In the genomic region with DNA sequence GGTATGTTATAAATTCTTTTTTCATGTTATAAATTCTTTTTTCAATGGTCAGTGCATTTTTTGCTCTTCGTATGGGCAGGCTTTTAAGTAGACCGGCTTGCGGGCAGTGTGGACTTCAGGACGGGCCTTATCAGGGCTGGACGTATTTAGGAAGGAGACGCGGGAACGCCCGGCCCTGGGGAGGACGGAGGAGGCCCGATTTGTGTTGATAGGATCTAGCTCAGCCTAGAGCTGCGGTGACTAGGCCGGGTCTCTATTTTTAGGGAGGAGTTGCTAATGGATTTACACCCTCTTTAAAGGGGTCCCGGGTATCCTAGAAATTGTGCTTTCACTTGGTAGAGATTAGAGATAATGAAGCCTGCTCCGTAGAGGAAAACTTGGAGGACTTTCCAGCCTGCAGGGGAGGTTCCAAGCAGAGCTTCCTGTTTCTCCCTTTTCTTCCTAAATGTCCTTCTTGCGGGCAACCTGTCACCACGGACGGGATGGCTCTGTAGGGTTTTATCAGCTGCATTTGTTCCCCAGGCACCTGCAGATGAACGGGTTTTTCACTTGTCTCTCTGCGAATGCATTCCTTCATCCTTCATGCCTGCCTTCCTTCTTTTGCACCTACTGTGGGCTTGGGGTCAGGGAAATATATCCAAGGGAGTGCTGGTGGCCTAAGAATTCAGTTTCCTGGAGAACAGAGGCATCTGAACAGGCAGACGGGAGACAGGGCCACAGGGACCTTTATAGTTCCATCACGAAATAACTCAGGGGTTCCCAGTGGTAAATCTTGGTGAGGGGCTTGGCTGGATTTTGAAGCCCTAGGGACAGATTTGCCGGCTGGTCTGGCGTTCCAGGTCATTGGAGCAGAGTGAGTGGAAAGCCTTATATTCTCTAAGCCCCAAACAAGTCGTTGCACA, we compare ENCODE assay signal across 8 cellular contexts. TPM values are rescaled to one million over a fixed set of nuclear protein-coding genes. Genes with fewer than 3 reads are reported as not detected.
A peak's percentile ranks its signal among the peaks of the same experiment; 100 is the strongest.
DNase-seq lines count a peak whose midpoint lies in the region; ATAC-seq, FAIRE-seq and TF ChIP-seq lines count a peak whose summit lies in the region.

No MANE protein-coding gene starts in this region.

- no peaks in the 10 kb centered on the region for H3K9me3 ChIP-seq in ovary

- FAIRE-seq in GM12891 (lab: Jason Lieb, UNC): no peak

- in situ Hi-C loops in SK-MEL-5 (cut with HindIII; ENCODE audit: low pct_unique_long_range_greater_than_20kb, low sequenced_read_pairs): loop anchor here (25.0 kb wide), 1 partner anchor 120 kb away; no protein-coding TSS in a partner anchor

- no peak for ATAC-seq in GM21515 (IDR thresholded peaks at IDR 0.05; ENCODE audit: unreplicated experiment)
- ATAC-seq in HG02610 (IDR thresholded peaks at IDR 0.05; ENCODE audit: unreplicated experiment): no peak
- ATAC-seq in GM19455 (IDR thresholded peaks at IDR 0.05; ENCODE audit: unreplicated experiment): no peak

- H3K4me3 ChIP-seq in GM08714 (ENCODE audit: low read length): peak overlapping the region; percentile 93
- H3K4me3 ChIP-seq in ovary: peak overlapping the region; percentile 95

- TF ChIP-seq EP300 in ovary (IDR thresholded peaks at IDR 0.05): no peak

- no peaks in the 10 kb centered on the region for H3K27me3 ChIP-seq in ovary

- peak overlapping the region in 1 of 2 donors; percentile 73 for H3K27ac ChIP-seq in ovary

- H3K4me1 ChIP-seq in ovary (ENCODE audit: insufficient read depth): peaks cover 19% of the 10 kb centered on the region

- intact Hi-C loops in ovary (cut with DNase I): no loop called here

- TF ChIP-seq POLR2A in ovary (IDR thresholded peaks at IDR 0.05) (no peak), GM12891 (IDR thresholded peaks at IDR 0.05; ENCODE audit: low read depth, low read length) (no peak)

- H3K36me3 ChIP-seq in ovary: no peaks in the 10 kb centered on the region

- WGBS in ovary, 3 donors: 16 to 19% (median 18%) methylated on average over 25 of the region's 25 CpGs

- no peak for TF ChIP-seq CTCF in ovary (IDR thresholded peaks at IDR 0.05)

- DNase-seq in SK-MEL-5 (ENCODE audit: low read depth, low spot score): peak; percentile 2
- DNase-seq in fibroblast of peridontal ligament (ENCODE audit: extremely low read depth): peak; percentile 52
- peak in 4 of 5 donors; percentile 32 to 52 (median 42) for DNase-seq in ovary
- no peak for DNase-seq in GM12891 (ENCODE audit: insufficient read length, low spot score)

TF ChIP-seq in GM12891, 5 proteins besides CTCF, POLR2A, EP300 and RAD21:
- no peak for TF ChIP-seq PAX5 (IDR thresholded peaks at IDR 0.05; ENCODE audit: insufficient read depth, low read length, severe bottlenecking)
- TF ChIP-seq POLR2AphosphoS5 (IDR thresholded peaks at IDR 0.05; ENCODE audit: low read depth, low read length): no peak
- no peak for TF ChIP-seq TAF1 (IDR thresholded peaks at IDR 0.05; ENCODE audit: low read depth, low read length)
- TF ChIP-seq SPI1 (IDR thresholded peaks at IDR 0.05; ENCODE audit: low read depth, low read length): no peak
- TF ChIP-seq POU2F2 (IDR thresholded peaks at IDR 0.05; ENCODE audit: low read depth, low read length): no peak

RNA-seq across cellular contexts. Expression of gene CD99, which starts 1.4 kb away (rescaled TPM):
- 158 and 164 TPM in 2 replicates for total RNA-seq in SK-MEL-5 (2014; rRNA removed; shearing (Covaris generic))
- 344 and 375 TPM in 2 replicates for polyA plus RNA-seq in SK-MEL-5 (2015; cell fraction: cytosol; rRNA removed)
- 59.5 and 59.8 TPM in 2 replicates for polyA plus RNA-seq in SK-MEL-5 (2015; cell fraction: nucleus; rRNA removed)
- 100 to 1,000 TPM; 149 to 409 (median 275) TPM for total RNA-seq in ovary
- polyA plus RNA-seq in ovary: 100 to 1,000 TPM; 365 to 678 TPM
- 91.8 TPM for polyA plus RNA-seq in GM12891 (2012; ENCODE audit: low read depth, missing spikeins)

RNA-seq across cellular contexts. Expression of gene XG, which starts 59.4 kb away (rescaled TPM):
- total RNA-seq in SK-MEL-5 (2014; rRNA removed; shearing (Covaris generic)): not detected in 2 replicates
- not detected in 2 replicates for polyA plus RNA-seq in SK-MEL-5 (2015; cell fraction: cytosol; rRNA removed)
- not detected in 2 replicates for polyA plus RNA-seq in SK-MEL-5 (2015; cell fraction: nucleus; rRNA removed)
- under 1 TPM in 5 of 7 donors, not detected in 2; 0.15 to 0.48 (median 0.25) TPM for total RNA-seq in ovary
- polyA plus RNA-seq in ovary: under 1 TPM; 0.27 to 0.98 TPM
- polyA plus RNA-seq in GM12891 (2012; ENCODE audit: low read depth, missing spikeins): not detected
